ENCODE assay signal across 9 cellular contexts in genomic region chr22:41831383-41831782, GRCh38. TPM values are rescaled to one million over a fixed set of nuclear protein-coding genes. Genes with fewer than 3 reads are reported as not detected.
DNase-seq lines count a peak whose midpoint lies in the region; ATAC-seq, FAIRE-seq and TF ChIP-seq lines count a peak whose summit lies in the region.
"Had no signal": no experiment of that assay in that cellular context is flagged by ENCODE, and none has a peak within 500 bp of the region (broad histone marks: within the 10 kb centered on the region; RNA-seq: fewer than 3 reads in every experiment).

No MANE protein-coding gene starts in this region.

- intact Hi-C loops in pancreas (cut with DNase I) = no loop called here

- H3K9me3 ChIP-seq in SJCRH30 (replicated peaks) (no peaks in the 10 kb centered on the region), pancreas (no peaks in the 10 kb centered on the region)

- H3K27me3 ChIP-seq in SJCRH30 (no peaks in the 10 kb centered on the region), pancreas (no peaks in the 10 kb centered on the region)

- peaks cover 57% of the 10 kb centered on the region for H3K4me1 Mint-ChIP-seq in activated T-cell treated with anti-CD3 and anti-CD28 coated beads, Interleukin-2, amount 50 U/mL, for 24 hours (ENCODE audit: low read depth)
- H3K4me1 Mint-ChIP-seq in stimulated activated effector memory CD8-positive, alpha-beta T cell treated with anti-CD3 and anti-CD28 coated beads, Interleukin-12 subunit alpha, Interleukin-12 subunit beta, amount 100 ng/mL, for 72 hours = peaks cover 57% of the 10 kb centered on the region

- H3K4me3 Mint-ChIP-seq in activated T-cell treated with anti-CD3 and anti-CD28 coated beads, Interleukin-2, amount 50 U/mL, for 24 hours = peak overlapping the region; percentile 98
- H3K4me3 Mint-ChIP-seq in stimulated activated effector memory CD8-positive, alpha-beta T cell treated with anti-CD3 and anti-CD28 coated beads, Interleukin-12 subunit alpha, Interleukin-12 subunit beta, amount 100 ng/mL, for 72 hours = peak overlapping the region; percentile 96

- peak overlapping the region; percentile 100 for H3K27ac Mint-ChIP-seq in activated T-cell treated with anti-CD3 and anti-CD28 coated beads, Interleukin-2, amount 50 U/mL, for 24 hours
- H3K27ac Mint-ChIP-seq in stimulated activated effector memory CD8-positive, alpha-beta T cell treated with anti-CD3 and anti-CD28 coated beads, Interleukin-12 subunit alpha, Interleukin-12 subunit beta, amount 100 ng/mL, for 72 hours = peak overlapping the region; percentile 98

- TF ChIP-seq CTCF in fibroblast of mammary gland (conservative IDR thresholded peaks at IDR 0.05; ENCODE audit: control insufficient read depth, insufficient read depth, low read depth, low read length) (no peak), pancreas (IDR thresholded peaks at IDR 0.05) (no peak)

- H3K9me3 Mint-ChIP-seq in activated T-cell treated with anti-CD3 and anti-CD28 coated beads, Interleukin-2, amount 50 U/mL, for 24 hours = no peaks in the 10 kb centered on the region
- no peaks in the 10 kb centered on the region for H3K9me3 Mint-ChIP-seq in stimulated activated effector memory CD8-positive, alpha-beta T cell treated with anti-CD3 and anti-CD28 coated beads, Interleukin-12 subunit alpha, Interleukin-12 subunit beta, amount 100 ng/mL, for 72 hours

- WGBS in pancreas, 2 donors = 74 to 78% methylated on average over 6 of the region's 6 CpGs

- H3K4me1 ChIP-seq in SJCRH30 (peaks cover 46% of the 10 kb centered on the region), pancreas (peaks cover 8 to 9% (median 8%) of the 10 kb centered on the region in 3 donors)

- ATAC-seq in stimulated activated effector memory CD8-positive, alpha-beta T cell treated with anti-CD3 and anti-CD28 coated beads, Interleukin-12 subunit alpha, Interleukin-12 subunit beta, amount 100 ng/mL, for 72 hours = no peak
- ATAC-seq in GM19324 (IDR thresholded peaks at IDR 0.05; ENCODE audit: low FRiP score, unreplicated experiment) (no peak), pancreas (no peak)

- FAIRE-seq in pancreas (lab: Jason Lieb, UNC) = no peak

- H3K4me3 ChIP-seq in SJCRH30 = no peak overlapping the region
- H3K4me3 ChIP-seq in fibroblast of mammary gland (ENCODE audit: control insufficient read depth, low read depth, low read length) = no peak overlapping the region
- H3K4me3 ChIP-seq in pancreas = no peak overlapping the region

- H3K27ac ChIP-seq in SJCRH30 = peak overlapping the region; percentile 86
- H3K27ac ChIP-seq in pancreas = peak overlapping the region in 1 of 4 donors; percentile 96

- no peak for DNase-seq in activated T-cell treated with anti-CD3 and anti-CD28 coated beads, Interleukin-2, amount 50 U/mL, for 24 hours
- no peak for DNase-seq in activated T-cell treated with anti-CD3 and anti-CD28 coated beads, Interleukin-2, amount 50 U/mL, for 1 hour
- DNase-seq in SJCRH30 (peak; percentile 43 to 70), fibroblast of mammary gland (ENCODE audit: low read depth) (peak; percentile 26), retina (no peak), pancreas (no peak)
- DNase-seq in stimulated activated effector memory CD8-positive, alpha-beta T cell treated with anti-CD3 and anti-CD28 coated beads, Interleukin-12 subunit alpha, Interleukin-12 subunit beta, amount 100 ng/mL, for 72 hours (ENCODE audit: low spot score in 2 of 2) = no peak
- DNase-seq: SHP77 treated with DMSO at 0.1 percent for 48 hours had no signal

- no peaks in the 10 kb centered on the region for H3K27me3 Mint-ChIP-seq in activated T-cell treated with anti-CD3 and anti-CD28 coated beads, Interleukin-2, amount 50 U/mL, for 24 hours

- H3K36me3 ChIP-seq in SJCRH30 (peaks cover 5% of the 10 kb centered on the region), pancreas (no peaks in the 10 kb centered on the region)

- H3K36me3 Mint-ChIP-seq in activated T-cell treated with anti-CD3 and anti-CD28 coated beads, Interleukin-2, amount 50 U/mL, for 24 hours (ENCODE audit: low read depth) = peaks cover 55% of the 10 kb centered on the region
- H3K36me3 Mint-ChIP-seq in stimulated activated effector memory CD8-positive, alpha-beta T cell treated with anti-CD3 and anti-CD28 coated beads, Interleukin-12 subunit alpha, Interleukin-12 subunit beta, amount 100 ng/mL, for 72 hours = peaks cover 51% of the 10 kb centered on the region

RNA-seq across cellular contexts. Expression of gene SREBF2, which starts 1.5 kb away (rescaled TPM):
- total RNA-seq in SJCRH30 (2014; rRNA removed; shearing (Covaris generic)) = 100 and 103 TPM in 2 replicates
- 10 to 100 TPM; 28.2 to 44.8 (median 34.3) TPM for total RNA-seq in pancreas
- polyA plus RNA-seq in pancreas = 10 to 100 TPM; 32.7 to 37.3 TPM

RNA-seq across cellular contexts. Expression of gene CCDC134, which starts 30.9 kb away (rescaled TPM):
- total RNA-seq in SJCRH30 (2014; rRNA removed; shearing (Covaris generic)) = 19.8 and 21.2 TPM in 2 replicates
- total RNA-seq in pancreas = 1 to 10 TPM; 2.9 to 7.6 (median 4.9) TPM
- polyA plus RNA-seq in pancreas = 1 to 10 TPM; 1.9 to 2.0 TPM

Comparison
In these comparisons a context has a peak if more than half of its experiments do, and no peak if none do; other contexts are left out.
1. DNase-seq: peak in SJCRH30 (2 of 2) and fibroblast of mammary gland (single experiment); none in activated T-cell treated with anti-CD3 and anti-CD28 coated beads, Interleukin-2, amount 50 U/mL, for 24 hours (single experiment), activated T-cell treated with anti-CD3 and anti-CD28 coated beads, Interleukin-2, amount 50 U/mL, for 1 hour (single experiment), stimulated activated effector memory CD8-positive, alpha-beta T cell treated with anti-CD3 and anti-CD28 coated beads, Interleukin-12 subunit alpha, Interleukin-12 subunit beta, amount 100 ng/mL, for 72 hours (0 of 2), retina (single experiment) and pancreas (0 of 6).